Comparison of ENCODE assay signal across 28 cellular contexts in the genomic region with DNA sequence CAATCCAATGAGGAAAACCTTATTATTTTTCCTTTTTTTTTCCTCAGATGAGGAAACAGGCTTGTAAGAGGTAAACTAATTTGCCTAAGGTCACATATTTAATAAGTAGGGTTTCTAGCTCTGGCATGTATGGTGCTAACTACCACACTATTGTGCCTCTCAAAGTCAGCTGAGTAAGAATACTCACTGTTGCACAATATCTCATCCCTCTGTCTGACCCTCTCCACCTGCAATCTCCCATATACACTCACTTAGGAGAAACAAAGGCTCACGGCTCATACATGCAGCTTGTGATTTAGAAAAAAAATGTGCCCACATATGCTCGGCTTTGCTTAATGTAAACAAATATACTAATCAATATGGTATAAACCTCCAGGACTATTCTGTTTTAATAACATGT.
"Had no signal": no experiment of that assay in that cellular context is flagged by ENCODE, and none has a peak within 500 bp of the region (broad histone marks: within the 10 kb centered on the region; RNA-seq: fewer than 3 reads in every experiment).

No MANE protein-coding gene starts in this region.

- H3K27ac Mint-ChIP-seq: activated CD4-positive, alpha-beta memory T cell treated with anti-CD3 and anti-CD28 coated beads, Interleukin-2, amount 10 ng/mL, durations not matched to agents 7 days and 5 days; activated CD4-positive, alpha-beta T cell treated with anti-CD3 and anti-CD28 coated beads, Interleukin-2, amount 10 ng/mL, durations not matched to agents 7 days and 5 days; activated naive CD8-positive, alpha-beta T cell; activated T-helper 17 cell treated with anti-CD3 and anti-CD28 coated beads, Interleukin-2, amount 50 U/mL, for 72 hours; memory B cell; stimulated activated effector memory CD8-positive, alpha-beta T cell treated with anti-CD3 and anti-CD28 coated beads, Interleukin-12 subunit alpha, Interleukin-12 subunit beta, amount 100 ng/mL, for 72 hours; stimulated activated naive CD8-positive, alpha-beta T cell treated with anti-CD3 and anti-CD28 coated beads, Interleukin-15, Interleukin-2, amounts not matched to agents 100 ng/mL and 50 ng/mL, for 24 hours; WTC11 had no signal

- H3K36me3 Mint-ChIP-seq: memory B cell; naive thymus-derived CD4-positive, alpha-beta T cell; stimulated activated effector memory CD8-positive, alpha-beta T cell treated with anti-CD3 and anti-CD28 coated beads, Interleukin-12 subunit alpha, Interleukin-12 subunit beta, amount 100 ng/mL, for 72 hours; WTC11 had no signal

- H3K27me3 Mint-ChIP-seq: activated CD4-positive, alpha-beta memory T cell treated with anti-CD3 and anti-CD28 coated beads, Interleukin-2, amount 10 ng/mL, durations not matched to agents 7 days and 5 days; activated CD4-positive, alpha-beta T cell treated with anti-CD3 and anti-CD28 coated beads, Interleukin-2, amount 10 ng/mL, durations not matched to agents 7 days and 5 days; activated naive CD8-positive, alpha-beta T cell; activated T-helper 17 cell treated with anti-CD3 and anti-CD28 coated beads, Interleukin-2, amount 50 U/mL, for 72 hours; memory B cell; naive thymus-derived CD4-positive, alpha-beta T cell; stimulated activated naive CD8-positive, alpha-beta T cell treated with anti-CD3 and anti-CD28 coated beads, Interleukin-15, Interleukin-2, amounts not matched to agents 100 ng/mL and 50 ng/mL, for 24 hours had no signal

- H3K4me1 Mint-ChIP-seq: WTC11 had no signal

- H3K4me3 Mint-ChIP-seq: activated CD4-positive, alpha-beta memory T cell treated with anti-CD3 and anti-CD28 coated beads, Interleukin-2, amount 10 ng/mL, durations not matched to agents 7 days and 5 days; activated CD4-positive, alpha-beta T cell treated with anti-CD3 and anti-CD28 coated beads, Interleukin-2, amount 10 ng/mL, durations not matched to agents 7 days and 5 days; activated T-cell treated with anti-CD3 and anti-CD28 coated beads, Interleukin-2, amount 50 U/mL, for 4 hours; memory B cell; stimulated activated naive CD8-positive, alpha-beta T cell treated with anti-CD3 and anti-CD28 coated beads, Interleukin-15, Interleukin-2, amounts not matched to agents 100 ng/mL and 50 ng/mL, for 24 hours; WTC11 had no signal

- H3K9me3 Mint-ChIP-seq: activated CD4-positive, alpha-beta memory T cell treated with anti-CD3 and anti-CD28 coated beads, Interleukin-2, amount 10 ng/mL, durations not matched to agents 7 days and 5 days; activated CD4-positive, alpha-beta T cell treated with anti-CD3 and anti-CD28 coated beads, Interleukin-2, amount 10 ng/mL, durations not matched to agents 7 days and 5 days; activated T-cell treated with anti-CD3 and anti-CD28 coated beads, Interleukin-2, amount 50 U/mL, for 4 hours; activated T-helper 17 cell treated with anti-CD3 and anti-CD28 coated beads, Interleukin-2, amount 50 U/mL, for 72 hours; memory B cell; naive thymus-derived CD4-positive, alpha-beta T cell; stimulated activated effector memory CD8-positive, alpha-beta T cell treated with anti-CD3 and anti-CD28 coated beads, Interleukin-12 subunit alpha, Interleukin-12 subunit beta, amount 100 ng/mL, for 72 hours; stimulated activated naive CD8-positive, alpha-beta T cell treated with anti-CD3 and anti-CD28 coated beads, Interleukin-15, Interleukin-2, amounts not matched to agents 100 ng/mL and 50 ng/mL, for 24 hours; WTC11 had no signal

- H3K27ac ChIP-seq: colonic mucosa, dorsolateral prefrontal cortex, pancreas, psoas muscle, sigmoid colon, thoracic aorta had no signal

- DNase-seq: activated CD4-positive, alpha-beta memory T cell treated with anti-CD3 and anti-CD28 coated beads, Interleukin-2, amount 10 ng/mL, durations not matched to agents 7 days and 5 days; activated CD4-positive, alpha-beta T cell treated with anti-CD3 and anti-CD28 coated beads for 1 hour; activated CD4-positive, alpha-beta T cell treated with anti-CD3 and anti-CD28 coated beads, Interleukin-2, amount 10 ng/mL, durations not matched to agents 7 days and 5 days; activated T-cell treated with anti-CD3 and anti-CD28 coated beads, Interleukin-2, amount 50 U/mL, for 4 hours; anterior cingulate cortex; cerebellar nuclear complex; colonic mucosa; dorsolateral prefrontal cortex; effector memory CD4-positive, alpha-beta T cell; erythroblast; head of caudate nucleus; hippocampal formation; midbrain; naive thymus-derived CD4-positive, alpha-beta T cell; pancreas; psoas muscle; sigmoid colon; small intestine; stimulated activated CD4-positive, alpha-beta T cell treated with anti-CD3 and anti-CD28 coated beads, Interleukin-4, amount 100 ng/mL, for 24 hours; T-helper 2 cell; trophoblast cell had no signal

- H3K4me3 ChIP-seq: colonic mucosa, pancreas, psoas muscle, sigmoid colon had no signal

- H3K9me3 ChIP-seq: colonic mucosa, pancreas, psoas muscle, sigmoid colon, thoracic aorta had no signal

- H3K4me1 ChIP-seq: colonic mucosa, pancreas, psoas muscle had no signal

- H3K27me3 ChIP-seq: colonic mucosa, dorsolateral prefrontal cortex, pancreas, sigmoid colon had no signal

- H3K36me3 ChIP-seq: colonic mucosa, pancreas, sigmoid colon, thoracic aorta had no signal

- ATAC-seq: activated T-cell treated with anti-CD3 and anti-CD28 coated beads, Interleukin-2, amount 50 U/mL, for 4 hours; activated T-helper 17 cell treated with anti-CD3 and anti-CD28 coated beads, Interleukin-2, amount 50 U/mL, for 72 hours; naive thymus-derived CD4-positive, alpha-beta T cell; pancreas; psoas muscle; stimulated activated effector memory CD8-positive, alpha-beta T cell treated with anti-CD3 and anti-CD28 coated beads, Interleukin-12 subunit alpha, Interleukin-12 subunit beta, amount 100 ng/mL, for 72 hours; WTC11 had no signal
